In genomic region chr9:22693151-22693550, GRCh38 we compare ENCODE assay signal across 31 cellular contexts.
"Had no signal": no experiment of that assay in that cellular context is flagged by ENCODE, and none has a peak within 500 bp of the region (broad histone marks: within the 10 kb centered on the region; RNA-seq: fewer than 3 reads in every experiment).

No MANE protein-coding gene starts in this region.

- H3K36me3 ChIP-seq: breast epithelium, esophagus muscularis mucosa, heart left ventricle, ovary, sigmoid colon, suprapubic skin, tibial artery, upper lobe of right lung had no signal

- H3K36me3 Mint-ChIP-seq: immature natural killer cell; naive thymus-derived CD4-positive, alpha-beta T cell; stimulated activated memory B cell treated with anti-CD40 and anti-IgM and Interleukin-4, amounts not matched to agents 10 μg/mL and 1 μg/mL and 100 μg/mL, for 72 hours had no signal

- DNase-seq: activated B cell treated with CpG ODN at 0.5 μM for 24 hours; activated CD4-positive, alpha-beta T cell treated with anti-CD3 and anti-CD28 coated beads, Interleukin-2, amount 50 U/mL, for 1 hour; activated CD8-positive, alpha-beta T cell treated with anti-CD3 and anti-CD28 coated beads for 36 hours; activated gamma-delta T cell treated with Interleukin-2 at 50 U/mL for 16 hours; activated naive CD4-positive, alpha-beta T cell treated with anti-CD3 and anti-CD28 coated beads, Interleukin-2, amount 50 U/mL, for 16 hours; activated T-cell treated with anti-CD3 and anti-CD28 coated beads, Interleukin-2, amount 50 U/mL, for 4 hours; amygdala; dermis blood vessel endothelial cell; effector CD4-positive, alpha-beta T cell; foreskin fibroblast; heart left ventricle; hypothalamus; immature natural killer cell; midbrain; naive thymus-derived CD4-positive, alpha-beta T cell; ovary; sigmoid colon; stimulated activated CD4-positive, alpha-beta T cell treated with anti-CD3 and anti-CD28 coated beads, Interleukin-1b, Interleukin-23, amount 100 ng/mL, for 48 hours; stimulated activated CD4-positive, alpha-beta T cell treated with anti-CD3 and anti-CD28 coated beads, Interleukin-4, amount 100 ng/mL, for 4 hours; stimulated activated CD8-positive, alpha-beta memory T cell treated with anti-CD3 and anti-CD28 coated beads, Interleukin-4, amount 100 ng/mL, for 48 hours; stimulated activated naive CD8-positive, alpha-beta T cell treated with anti-CD3 and anti-CD28 coated beads, Interleukin-15, amount 100 ng/mL, for 72 hours; tibial artery; upper lobe of right lung had no signal

- H3K4me3 ChIP-seq: breast epithelium, esophagus muscularis mucosa, heart left ventricle, ovary, sigmoid colon, smooth muscle cell, suprapubic skin, tibial artery, upper lobe of right lung had no signal

- H3K27me3 ChIP-seq: breast epithelium, esophagus muscularis mucosa, heart left ventricle, ovary, sigmoid colon, suprapubic skin, tibial artery, upper lobe of right lung had no signal

- H3K27ac Mint-ChIP-seq: activated B cell treated with CpG ODN at 0.5 μM for 24 hours; activated CD8-positive, alpha-beta T cell treated with anti-CD3 and anti-CD28 coated beads for 36 hours; activated T-helper 17 cell treated with anti-CD3 and anti-CD28 coated beads, Interleukin-2, amount 50 U/mL, for 72 hours; immature natural killer cell; naive thymus-derived CD4-positive, alpha-beta T cell; progenitor cell of endocrine pancreas; stimulated activated memory B cell treated with anti-CD40 and anti-IgM and Interleukin-4, amounts not matched to agents 10 μg/mL and 1 μg/mL and 100 μg/mL, for 72 hours; stimulated activated naive CD8-positive, alpha-beta T cell treated with anti-CD3 and anti-CD28 coated beads, Interleukin-15, amount 100 ng/mL, for 72 hours had no signal

- H3K9me3 ChIP-seq: breast epithelium, esophagus muscularis mucosa, heart left ventricle, ovary, suprapubic skin, tibial artery, upper lobe of right lung had no signal

- H3K27ac ChIP-seq: breast epithelium, esophagus muscularis mucosa, heart left ventricle, ovary, sigmoid colon, suprapubic skin, tibial artery, upper lobe of right lung had no signal

- H3K4me2 ChIP-seq: smooth muscle cell had no signal

- H3K4me1 ChIP-seq: breast epithelium, heart left ventricle, sigmoid colon, suprapubic skin, tibial artery, upper lobe of right lung had no signal

- H3K27me3 Mint-ChIP-seq: activated B cell treated with CpG ODN at 0.5 μM for 24 hours; activated CD8-positive, alpha-beta T cell treated with anti-CD3 and anti-CD28 coated beads for 36 hours; activated T-helper 17 cell treated with anti-CD3 and anti-CD28 coated beads, Interleukin-2, amount 50 U/mL, for 72 hours; central memory CD8-positive, alpha-beta T cell; naive thymus-derived CD4-positive, alpha-beta T cell; progenitor cell of endocrine pancreas; stimulated activated memory B cell treated with anti-CD40 and anti-IgM and Interleukin-4, amounts not matched to agents 10 μg/mL and 1 μg/mL and 100 μg/mL, for 72 hours; stimulated activated naive CD8-positive, alpha-beta T cell treated with anti-CD3 and anti-CD28 coated beads, Interleukin-15, amount 100 ng/mL, for 72 hours had no signal

- H3K4me1 Mint-ChIP-seq: activated B cell treated with CpG ODN at 0.5 μM for 24 hours; activated T-helper 17 cell treated with anti-CD3 and anti-CD28 coated beads, Interleukin-2, amount 50 U/mL, for 72 hours; central memory CD8-positive, alpha-beta T cell; immature natural killer cell; naive thymus-derived CD4-positive, alpha-beta T cell; stimulated activated memory B cell treated with anti-CD40 and anti-IgM and Interleukin-4, amounts not matched to agents 10 μg/mL and 1 μg/mL and 100 μg/mL, for 72 hours; stimulated activated naive CD8-positive, alpha-beta T cell treated with anti-CD3 and anti-CD28 coated beads, Interleukin-15, amount 100 ng/mL, for 72 hours had no signal

- H3K4me3 Mint-ChIP-seq: activated B cell treated with CpG ODN at 0.5 μM for 24 hours; activated CD8-positive, alpha-beta T cell treated with anti-CD3 and anti-CD28 coated beads for 36 hours; activated T-cell treated with anti-CD3 and anti-CD28 coated beads, Interleukin-2, amount 50 U/mL, for 4 hours; activated T-helper 17 cell treated with anti-CD3 and anti-CD28 coated beads, Interleukin-2, amount 50 U/mL, for 72 hours; central memory CD8-positive, alpha-beta T cell; immature natural killer cell; naive thymus-derived CD4-positive, alpha-beta T cell; stimulated activated memory B cell treated with anti-CD40 and anti-IgM and Interleukin-4, amounts not matched to agents 10 μg/mL and 1 μg/mL and 100 μg/mL, for 72 hours; stimulated activated naive CD8-positive, alpha-beta T cell treated with anti-CD3 and anti-CD28 coated beads, Interleukin-15, amount 100 ng/mL, for 72 hours had no signal
